Comparison of ENCODE assay signal across 15 cellular contexts in the genomic region with DNA sequence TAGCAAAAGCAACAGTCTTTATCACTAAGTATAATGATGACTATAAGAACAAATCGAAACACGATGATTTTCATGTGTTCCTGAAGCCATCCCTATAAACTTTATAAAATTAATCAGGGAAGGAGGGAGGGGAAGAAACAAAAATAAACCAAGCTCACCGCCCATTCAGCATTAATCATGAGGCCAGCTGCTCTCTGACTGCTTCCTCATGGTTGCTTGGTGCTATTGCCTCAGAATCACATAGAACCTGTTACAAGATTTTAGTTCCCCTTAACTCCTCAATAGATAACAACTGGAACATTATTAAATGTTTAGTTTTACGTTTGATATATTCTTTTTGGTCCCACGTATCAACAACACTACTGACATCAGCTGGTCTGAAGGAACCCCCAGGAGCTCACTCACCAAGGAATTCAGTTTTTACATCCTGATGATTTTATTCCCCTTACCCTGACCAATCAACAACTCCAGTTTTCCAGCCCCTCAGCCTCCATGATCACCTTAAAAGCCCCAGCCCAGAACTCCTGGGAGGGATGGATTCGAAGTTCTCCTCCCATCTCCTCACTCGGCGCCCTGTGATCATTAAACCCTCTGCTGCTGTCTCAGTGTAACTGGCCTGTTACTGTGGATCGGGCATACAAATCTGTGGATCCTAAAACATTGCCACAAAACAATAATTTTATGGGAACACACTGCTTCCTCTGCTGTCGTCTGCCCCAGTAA. TPM values are rescaled to one million over a fixed set of nuclear protein-coding genes. Genes with fewer than 3 reads are reported as not detected.
A peak's percentile ranks its signal among the peaks of the same experiment; 100 is the strongest.
DNase-seq lines count a peak whose midpoint lies in the region; ATAC-seq and TF ChIP-seq lines count a peak whose summit lies in the region.
"Had no signal": no experiment of that assay in that cellular context is flagged by ENCODE, and none has a peak within 500 bp of the region (broad histone marks: within the 10 kb centered on the region; RNA-seq: fewer than 3 reads in every experiment).

No MANE protein-coding gene starts in this region.

- H3K27ac Mint-ChIP-seq in WTC11 (no peak overlapping the region), MCF 10A (ENCODE audit: low read depth, unreplicated experiment) (no peak overlapping the region)

- H3K27ac ChIP-seq in right cardiac atrium (ENCODE audit: low read length) (no peak overlapping the region), upper lobe of right lung (no peak overlapping the region)
- H3K27ac ChIP-seq: dorsolateral prefrontal cortex, ovary, SJSA1 had no signal

- H3K4me1 Mint-ChIP-seq in WTC11 (peaks cover 16% of the 10 kb centered on the region), MCF 10A (ENCODE audit: insufficient read depth, unreplicated experiment) (peaks cover 6% of the 10 kb centered on the region)

- H3K9me3 ChIP-seq in right cardiac atrium (ENCODE audit: control insufficient read depth, low read length), result no peaks in the 10 kb centered on the region
- H3K9me3 ChIP-seq in upper lobe of right lung, result no peaks in the 10 kb centered on the region
- H3K9me3 ChIP-seq: ovary, SJSA1 had no signal

- DNase-seq in Right ventricle myocardium superior (no peak), right cardiac atrium (no peak), WTC11 (ENCODE audit: low spot score) (no peak), medulla oblongata (ENCODE audit: extremely low spot score) (peak; percentile 50), upper lobe of right lung (no peak), COLO829 (ENCODE audit: low spot score) (no peak), MCF 10A (ENCODE audit: unreplicated experiment) (no peak), NCI-H2227 treated with DMSO at 0.1 percent for 48 hours (lab: John Stamatoyannopoulos, UW) (no peak)
- DNase-seq: activated CD4-positive, CD25-positive, alpha-beta regulatory T cell; activated T-cell treated with anti-CD3 and anti-CD28 coated beads, Interleukin-2, amount 50 U/mL, for 1 hour; dorsolateral prefrontal cortex; NCI-H1105 treated with DMSO at 0.1 percent for 48 hours; NCI-H524; ovary had no signal

- 73% methylated on average over 10 of the region's 10 CpGs for WGBS in right cardiac atrium

- CTCF ChIA-PET in WTC11 (lab: Charles Lee) (interaction anchor here (0.6 to 2.6 kb wide), 4 partner anchors 10 to 32 kb away, joined by 3 to 17 read pairs (median 3); a partner anchor contains a TSS), MCF 10A (lab: Yijun Ruan, JAX) (interaction anchor here (0.5 to 3.0 kb wide), 5 partner anchors 9 to 295 kb away, joined by 3 to 20 read pairs (median 4); no protein-coding TSS in a partner anchor)

- no peaks in the 10 kb centered on the region for H3K4me1 ChIP-seq in right cardiac atrium (ENCODE audit: control insufficient read depth, insufficient read depth, low read length)
- H3K4me1 ChIP-seq in upper lobe of right lung, result peaks cover 6% of the 10 kb centered on the region
- H3K4me1 ChIP-seq: SJSA1 had no signal

- ATAC-seq in Right ventricle myocardium superior (ENCODE audit: poor library complexity), result peak; percentile 43
- no peak for ATAC-seq in right cardiac atrium
- ATAC-seq in WTC11, result peak; percentile 72
- peak; percentile 83 for ATAC-seq in upper lobe of right lung

- no peaks in the 10 kb centered on the region for H3K27me3 Mint-ChIP-seq in WTC11 (ENCODE audit: low read depth)
- H3K27me3 Mint-ChIP-seq in MCF 10A (ENCODE audit: insufficient read depth, unreplicated experiment), result no peaks in the 10 kb centered on the region

- TF ChIP-seq CTCF in WTC11 (IDR thresholded peaks at IDR 0.05), result no peak
- no peak for TF ChIP-seq CTCF in upper lobe of right lung (IDR thresholded peaks at IDR 0.05)
- TF ChIP-seq CTCF in MCF 10A (IDR thresholded peaks at IDR 0.05; ENCODE audit: unreplicated experiment), result no peak

- no peak overlapping the region for H3K4me3 Mint-ChIP-seq in WTC11
- no peak overlapping the region for H3K4me3 Mint-ChIP-seq in MCF 10A (ENCODE audit: unreplicated experiment)

- H3K36me3 Mint-ChIP-seq in WTC11, result no peaks in the 10 kb centered on the region
- H3K36me3 Mint-ChIP-seq in MCF 10A (ENCODE audit: insufficient read depth, unreplicated experiment), result no peaks in the 10 kb centered on the region

- peaks cover 6% of the 10 kb centered on the region for H3K9me3 Mint-ChIP-seq in WTC11
- H3K9me3 Mint-ChIP-seq in MCF 10A (ENCODE audit: unreplicated experiment), result no peaks in the 10 kb centered on the region

- intact Hi-C loops in Right ventricle myocardium superior (cut with DNase I), result no loop called here
- intact Hi-C loops in right cardiac atrium (cut with DNase I), result no loop called here
- intact Hi-C loops in upper lobe of right lung (cut with DNase I), result no loop called here
- intact Hi-C loops in MCF 10A (cut with micrococcal nuclease), result no loop called here

- H3K36me3 ChIP-seq in upper lobe of right lung, result no peaks in the 10 kb centered on the region
- H3K36me3 ChIP-seq: ovary, SJSA1 had no signal

- H3K27me3 ChIP-seq in right cardiac atrium (ENCODE audit: control insufficient read depth, insufficient read depth) (no peaks in the 10 kb centered on the region), upper lobe of right lung (no peaks in the 10 kb centered on the region)
- H3K27me3 ChIP-seq: dorsolateral prefrontal cortex, ovary, SJSA1 had no signal

- POLR2A ChIA-PET in WTC11 (lab: Charles Lee), result no interaction called here
- POLR2A ChIA-PET in MCF 10A (lab: Yijun Ruan, JAX), result interaction anchor here (5.5 kb wide), 1 partner anchor 10 kb away, joined by 43 read pairs; a partner anchor contains a TSS

- H3K4me3 ChIP-seq in right cardiac atrium (ENCODE audit: low read length) (no peak overlapping the region), upper lobe of right lung (no peak overlapping the region)
- H3K4me3 ChIP-seq: dorsolateral prefrontal cortex, ovary, SJSA1 had no signal

- no TSS peak for BruUV-seq in MCF 10A (replicated peaks; lab: Mats Ljungman, UMichigan)

TF ChIP-seq in WTC11, 78 proteins besides CTCF, POLR2A, EP300 and RAD21:
- TF ChIP-seq ATF1 (CRISPR knock-in tag; IDR thresholded peaks at IDR 0.05) (no peak), GRHL2 (CRISPR knock-in tag; IDR thresholded peaks at IDR 0.05; ENCODE audit: insufficient replicate concordance, severe bottlenecking) (no peak), ZNF138 (CRISPR knock-in tag; conservative IDR thresholded peaks at IDR 0.05) (no peak), ZNF671 (CRISPR knock-in tag; IDR thresholded peaks at IDR 0.05) (no peak)
- TF ChIP-seq, protein P1, sequence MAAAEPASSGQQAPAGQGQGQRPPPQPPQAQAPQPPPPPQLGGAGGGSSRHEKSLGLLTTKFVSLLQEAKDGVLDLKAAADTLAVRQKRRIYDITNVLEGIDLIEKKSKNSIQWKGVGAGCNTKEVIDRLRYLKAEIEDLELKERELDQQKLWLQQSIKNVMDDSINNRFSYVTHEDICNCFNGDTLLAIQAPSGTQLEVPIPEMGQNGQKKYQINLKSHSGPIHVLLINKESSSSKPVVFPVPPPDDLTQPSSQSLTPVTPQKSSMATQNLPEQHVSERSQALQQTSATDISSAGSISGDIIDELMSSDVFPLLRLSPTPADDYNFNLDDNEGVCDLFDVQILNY (CRISPR knock-in tag; IDR thresholded peaks at IDR 0.05), result no peak
- TF ChIP-seq, protein P2, sequence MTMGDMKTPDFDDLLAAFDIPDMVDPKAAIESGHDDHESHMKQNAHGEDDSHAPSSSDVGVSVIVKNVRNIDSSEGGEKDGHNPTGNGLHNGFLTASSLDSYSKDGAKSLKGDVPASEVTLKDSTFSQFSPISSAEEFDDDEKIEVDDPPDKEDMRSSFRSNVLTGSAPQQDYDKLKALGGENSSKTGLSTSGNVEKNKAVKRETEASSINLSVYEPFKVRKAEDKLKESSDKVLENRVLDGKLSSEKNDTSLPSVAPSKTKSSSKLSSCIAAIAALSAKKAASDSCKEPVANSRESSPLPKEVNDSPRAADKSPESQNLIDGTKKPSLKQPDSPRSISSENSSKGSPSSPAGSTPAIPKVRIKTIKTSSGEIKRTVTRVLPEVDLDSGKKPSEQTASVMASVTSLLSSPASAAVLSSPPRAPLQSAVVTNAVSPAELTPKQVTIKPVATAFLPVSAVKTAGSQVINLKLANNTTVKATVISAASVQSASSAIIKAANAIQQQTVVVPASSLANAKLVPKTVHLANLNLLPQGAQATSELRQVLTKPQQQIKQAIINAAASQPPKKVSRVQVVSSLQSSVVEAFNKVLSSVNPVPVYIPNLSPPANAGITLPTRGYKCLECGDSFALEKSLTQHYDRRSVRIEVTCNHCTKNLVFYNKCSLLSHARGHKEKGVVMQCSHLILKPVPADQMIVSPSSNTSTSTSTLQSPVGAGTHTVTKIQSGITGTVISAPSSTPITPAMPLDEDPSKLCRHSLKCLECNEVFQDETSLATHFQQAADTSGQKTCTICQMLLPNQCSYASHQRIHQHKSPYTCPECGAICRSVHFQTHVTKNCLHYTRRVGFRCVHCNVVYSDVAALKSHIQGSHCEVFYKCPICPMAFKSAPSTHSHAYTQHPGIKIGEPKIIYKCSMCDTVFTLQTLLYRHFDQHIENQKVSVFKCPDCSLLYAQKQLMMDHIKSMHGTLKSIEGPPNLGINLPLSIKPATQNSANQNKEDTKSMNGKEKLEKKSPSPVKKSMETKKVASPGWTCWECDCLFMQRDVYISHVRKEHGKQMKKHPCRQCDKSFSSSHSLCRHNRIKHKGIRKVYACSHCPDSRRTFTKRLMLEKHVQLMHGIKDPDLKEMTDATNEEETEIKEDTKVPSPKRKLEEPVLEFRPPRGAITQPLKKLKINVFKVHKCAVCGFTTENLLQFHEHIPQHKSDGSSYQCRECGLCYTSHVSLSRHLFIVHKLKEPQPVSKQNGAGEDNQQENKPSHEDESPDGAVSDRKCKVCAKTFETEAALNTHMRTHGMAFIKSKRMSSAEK (CRISPR knock-in tag; IDR thresholded peaks at IDR 0.05; ENCODE audit: borderline replicate concordance), result no peak

RNA-seq across cellular contexts. Expression of a gene that starts 10.6 kb away (rescaled TPM):
- total RNA-seq in Right ventricle myocardium superior (28.3 TPM), right cardiac atrium (10 to 100 TPM; 33.3 to 38.7 (median 34.9) TPM), WTC11 (2021) (63.1 to 66.4 TPM (median 65.3 TPM) in 3 replicates), upper lobe of right lung (56.8 TPM), MCF 10A (2022) (43.4 and 57.7 TPM in 2 replicates)
- polyA plus RNA-seq in right cardiac atrium, result 11.3 TPM

RNA-seq across cellular contexts. Expression of a gene that starts 52.6 kb away (rescaled TPM):
- 14.7 TPM for total RNA-seq in Right ventricle myocardium superior
- 10 to 100 TPM; 11.4 to 23.0 (median 19.8) TPM for total RNA-seq in right cardiac atrium
- 13.5 TPM for polyA plus RNA-seq in right cardiac atrium
- 11.2 to 13.5 TPM (median 12.3 TPM) in 3 replicates for total RNA-seq in WTC11 (2021)
- 14.7 TPM for total RNA-seq in upper lobe of right lung
- total RNA-seq in MCF 10A (2022), result not detected in 2 replicates

Comparison
In these comparisons a context has a peak if more than half of its experiments do, and no peak if none do; other contexts are left out.
1. ATAC-seq: peak in Right ventricle myocardium superior (single experiment), WTC11 (single experiment) and upper lobe of right lung (single experiment); none in right cardiac atrium (0 of 2).
2. RNA of a gene that starts 52.6 kb away (total RNA-seq): 11.4 to 23.0 TPM in right cardiac atrium, 14.7 TPM in Right ventricle myocardium superior (single experiment), 14.7 TPM in upper lobe of right lung (single experiment) and 11.2 to 13.5 TPM in WTC11; not detected in MCF 10A; every median in the first group is over 10 times any median in the second.